25 cellular contexts compared by ENCODE assay signal in the genomic region with DNA sequence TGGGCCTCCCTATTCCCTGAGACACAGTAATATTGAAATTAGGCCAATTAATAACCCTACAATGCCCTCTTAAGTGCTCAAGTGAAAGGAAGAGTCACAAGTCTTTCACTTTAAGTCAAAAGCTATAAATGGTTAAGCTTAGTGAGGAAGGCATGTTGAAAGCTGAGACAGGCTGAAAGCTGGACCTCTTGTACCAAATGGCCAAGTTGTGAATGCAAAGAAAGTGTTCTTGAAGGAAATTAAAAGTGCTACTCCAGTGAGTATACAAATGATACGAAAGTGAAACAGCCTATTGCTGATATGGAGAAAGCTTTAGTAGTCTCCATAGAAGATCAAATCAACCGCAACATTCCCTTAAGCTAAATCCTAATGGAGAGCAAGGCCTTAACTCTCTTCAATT.
"Had no signal": no experiment of that assay in that cellular context is flagged by ENCODE, and none has a peak within 500 bp of the region (broad histone marks: within the 10 kb centered on the region; RNA-seq: fewer than 3 reads in every experiment).

No MANE protein-coding gene starts in this region.

- H3K27ac ChIP-seq: colonic mucosa, esophagus muscularis mucosa, foreskin keratinocyte, gastroesophageal sphincter, heart right ventricle, lower lobe of right lung, ovary, psoas muscle, skin epidermis, spleen, thoracic aorta, tibial nerve, upper lobe of left lung had no signal

- DNase-seq: colonic mucosa; dermis blood vessel endothelial cell; effector memory CD4-positive, alpha-beta T cell; foreskin keratinocyte; glutamatergic neuron; heart right ventricle; hippocampal formation; left colon; left ventricle myocardium superior; lower lobe of right lung; naive thymus-derived CD8-positive, alpha-beta T cell; occipital lobe; ovary; posterior cingulate gyrus; psoas muscle; right cardiac atrium; spleen; stimulated activated naive B cell treated with anti-CD40 and anti-IgM and Interleukin-4, amounts not matched to agents 10 μg/mL and 1 μg/mL and 100 μg/mL, for 72 hours; upper lobe of left lung had no signal

- H3K27ac Mint-ChIP-seq: naive thymus-derived CD8-positive, alpha-beta T cell; stimulated activated naive B cell treated with anti-CD40 and anti-IgM and Interleukin-4, amounts not matched to agents 10 μg/mL and 1 μg/mL and 100 μg/mL, for 72 hours; stimulated activated naive CD8-positive, alpha-beta T cell treated with anti-CD3 and anti-CD28 coated beads, Interleukin-15, Interleukin-2, amounts not matched to agents 100 ng/mL and 50 ng/mL, for 24 hours had no signal

- H3K4me1 ChIP-seq: colonic mucosa, esophagus muscularis mucosa, foreskin keratinocyte, gastroesophageal sphincter, heart right ventricle, lower lobe of right lung, psoas muscle, spleen, tibial nerve, upper lobe of left lung had no signal

- H3K36me3 ChIP-seq: colonic mucosa, esophagus muscularis mucosa, gastroesophageal sphincter, heart right ventricle, lower lobe of right lung, ovary, spleen, thoracic aorta, tibial nerve, upper lobe of left lung had no signal

- H3K4me3 Mint-ChIP-seq: naive thymus-derived CD8-positive, alpha-beta T cell; stimulated activated naive B cell treated with anti-CD40 and anti-IgM and Interleukin-4, amounts not matched to agents 10 μg/mL and 1 μg/mL and 100 μg/mL, for 72 hours; stimulated activated naive CD8-positive, alpha-beta T cell treated with anti-CD3 and anti-CD28 coated beads, Interleukin-15, Interleukin-2, amounts not matched to agents 100 ng/mL and 50 ng/mL, for 24 hours had no signal

- ATAC-seq: foreskin keratinocyte; gastroesophageal sphincter; heart right ventricle; left colon; left ventricle myocardium superior; naive thymus-derived CD8-positive, alpha-beta T cell; psoas muscle; right cardiac atrium; stimulated activated naive B cell treated with anti-CD40 and anti-IgM and Interleukin-4, amounts not matched to agents 10 μg/mL and 1 μg/mL and 100 μg/mL, for 72 hours had no signal

- H3K9me3 Mint-ChIP-seq: stimulated activated naive CD8-positive, alpha-beta T cell treated with anti-CD3 and anti-CD28 coated beads, Interleukin-15, Interleukin-2, amounts not matched to agents 100 ng/mL and 50 ng/mL, for 24 hours had no signal

- H3K27me3 ChIP-seq: colonic mucosa, foreskin keratinocyte, heart right ventricle, ovary, spleen, tibial nerve, upper lobe of left lung had no signal

- H3K4me3 ChIP-seq: colonic mucosa, esophagus muscularis mucosa, gastroesophageal sphincter, heart right ventricle, lower lobe of right lung, ovary, psoas muscle, skin epidermis, spleen, thoracic aorta, tibial nerve, upper lobe of left lung had no signal

- H3K9me3 ChIP-seq: colonic mucosa, lower lobe of right lung, ovary, psoas muscle, spleen, thoracic aorta, upper lobe of left lung had no signal

- H3K4me1 Mint-ChIP-seq: naive thymus-derived CD8-positive, alpha-beta T cell; stimulated activated naive B cell treated with anti-CD40 and anti-IgM and Interleukin-4, amounts not matched to agents 10 μg/mL and 1 μg/mL and 100 μg/mL, for 72 hours had no signal

- H3K36me3 Mint-ChIP-seq: stimulated activated naive B cell treated with anti-CD40 and anti-IgM and Interleukin-4, amounts not matched to agents 10 μg/mL and 1 μg/mL and 100 μg/mL, for 72 hours had no signal
